ENCODE assay signal across 1 cellular context in genomic region chr14:97366400-97366799, GRCh38.
TF ChIP-seq lines count a peak whose summit lies in the region.

No MANE protein-coding gene starts in this region.

TF ChIP-seq in GM23338, 12 proteins besides CTCF, POLR2A, EP300 and RAD21 (continued from another document):
- TF ChIP-seq ZNF331 (CRISPR knock-in tag; IDR thresholded peaks at IDR 0.05; ENCODE audit: low read depth) (no peak), ZNF114 (CRISPR knock-in tag; IDR thresholded peaks at IDR 0.05) (no peak), EZH2 (IDR thresholded peaks at IDR 0.05; ENCODE audit: low read depth, unreplicated experiment) (no peak), STAT1 (IDR thresholded peaks at IDR 0.05; ENCODE audit: unreplicated experiment) (no peak), CREB1 (CRISPR knock-in tag; IDR thresholded peaks at IDR 0.05; ENCODE audit: low read depth) (no peak)
- TF ChIP-seq, protein P1, sequence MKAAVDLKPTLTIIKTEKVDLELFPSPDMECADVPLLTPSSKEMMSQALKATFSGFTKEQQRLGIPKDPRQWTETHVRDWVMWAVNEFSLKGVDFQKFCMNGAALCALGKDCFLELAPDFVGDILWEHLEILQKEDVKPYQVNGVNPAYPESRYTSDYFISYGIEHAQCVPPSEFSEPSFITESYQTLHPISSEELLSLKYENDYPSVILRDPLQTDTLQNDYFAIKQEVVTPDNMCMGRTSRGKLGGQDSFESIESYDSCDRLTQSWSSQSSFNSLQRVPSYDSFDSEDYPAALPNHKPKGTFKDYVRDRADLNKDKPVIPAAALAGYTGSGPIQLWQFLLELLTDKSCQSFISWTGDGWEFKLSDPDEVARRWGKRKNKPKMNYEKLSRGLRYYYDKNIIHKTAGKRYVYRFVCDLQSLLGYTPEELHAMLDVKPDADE (IDR thresholded peaks at IDR 0.05), result no peak
- TF ChIP-seq, protein P2, sequence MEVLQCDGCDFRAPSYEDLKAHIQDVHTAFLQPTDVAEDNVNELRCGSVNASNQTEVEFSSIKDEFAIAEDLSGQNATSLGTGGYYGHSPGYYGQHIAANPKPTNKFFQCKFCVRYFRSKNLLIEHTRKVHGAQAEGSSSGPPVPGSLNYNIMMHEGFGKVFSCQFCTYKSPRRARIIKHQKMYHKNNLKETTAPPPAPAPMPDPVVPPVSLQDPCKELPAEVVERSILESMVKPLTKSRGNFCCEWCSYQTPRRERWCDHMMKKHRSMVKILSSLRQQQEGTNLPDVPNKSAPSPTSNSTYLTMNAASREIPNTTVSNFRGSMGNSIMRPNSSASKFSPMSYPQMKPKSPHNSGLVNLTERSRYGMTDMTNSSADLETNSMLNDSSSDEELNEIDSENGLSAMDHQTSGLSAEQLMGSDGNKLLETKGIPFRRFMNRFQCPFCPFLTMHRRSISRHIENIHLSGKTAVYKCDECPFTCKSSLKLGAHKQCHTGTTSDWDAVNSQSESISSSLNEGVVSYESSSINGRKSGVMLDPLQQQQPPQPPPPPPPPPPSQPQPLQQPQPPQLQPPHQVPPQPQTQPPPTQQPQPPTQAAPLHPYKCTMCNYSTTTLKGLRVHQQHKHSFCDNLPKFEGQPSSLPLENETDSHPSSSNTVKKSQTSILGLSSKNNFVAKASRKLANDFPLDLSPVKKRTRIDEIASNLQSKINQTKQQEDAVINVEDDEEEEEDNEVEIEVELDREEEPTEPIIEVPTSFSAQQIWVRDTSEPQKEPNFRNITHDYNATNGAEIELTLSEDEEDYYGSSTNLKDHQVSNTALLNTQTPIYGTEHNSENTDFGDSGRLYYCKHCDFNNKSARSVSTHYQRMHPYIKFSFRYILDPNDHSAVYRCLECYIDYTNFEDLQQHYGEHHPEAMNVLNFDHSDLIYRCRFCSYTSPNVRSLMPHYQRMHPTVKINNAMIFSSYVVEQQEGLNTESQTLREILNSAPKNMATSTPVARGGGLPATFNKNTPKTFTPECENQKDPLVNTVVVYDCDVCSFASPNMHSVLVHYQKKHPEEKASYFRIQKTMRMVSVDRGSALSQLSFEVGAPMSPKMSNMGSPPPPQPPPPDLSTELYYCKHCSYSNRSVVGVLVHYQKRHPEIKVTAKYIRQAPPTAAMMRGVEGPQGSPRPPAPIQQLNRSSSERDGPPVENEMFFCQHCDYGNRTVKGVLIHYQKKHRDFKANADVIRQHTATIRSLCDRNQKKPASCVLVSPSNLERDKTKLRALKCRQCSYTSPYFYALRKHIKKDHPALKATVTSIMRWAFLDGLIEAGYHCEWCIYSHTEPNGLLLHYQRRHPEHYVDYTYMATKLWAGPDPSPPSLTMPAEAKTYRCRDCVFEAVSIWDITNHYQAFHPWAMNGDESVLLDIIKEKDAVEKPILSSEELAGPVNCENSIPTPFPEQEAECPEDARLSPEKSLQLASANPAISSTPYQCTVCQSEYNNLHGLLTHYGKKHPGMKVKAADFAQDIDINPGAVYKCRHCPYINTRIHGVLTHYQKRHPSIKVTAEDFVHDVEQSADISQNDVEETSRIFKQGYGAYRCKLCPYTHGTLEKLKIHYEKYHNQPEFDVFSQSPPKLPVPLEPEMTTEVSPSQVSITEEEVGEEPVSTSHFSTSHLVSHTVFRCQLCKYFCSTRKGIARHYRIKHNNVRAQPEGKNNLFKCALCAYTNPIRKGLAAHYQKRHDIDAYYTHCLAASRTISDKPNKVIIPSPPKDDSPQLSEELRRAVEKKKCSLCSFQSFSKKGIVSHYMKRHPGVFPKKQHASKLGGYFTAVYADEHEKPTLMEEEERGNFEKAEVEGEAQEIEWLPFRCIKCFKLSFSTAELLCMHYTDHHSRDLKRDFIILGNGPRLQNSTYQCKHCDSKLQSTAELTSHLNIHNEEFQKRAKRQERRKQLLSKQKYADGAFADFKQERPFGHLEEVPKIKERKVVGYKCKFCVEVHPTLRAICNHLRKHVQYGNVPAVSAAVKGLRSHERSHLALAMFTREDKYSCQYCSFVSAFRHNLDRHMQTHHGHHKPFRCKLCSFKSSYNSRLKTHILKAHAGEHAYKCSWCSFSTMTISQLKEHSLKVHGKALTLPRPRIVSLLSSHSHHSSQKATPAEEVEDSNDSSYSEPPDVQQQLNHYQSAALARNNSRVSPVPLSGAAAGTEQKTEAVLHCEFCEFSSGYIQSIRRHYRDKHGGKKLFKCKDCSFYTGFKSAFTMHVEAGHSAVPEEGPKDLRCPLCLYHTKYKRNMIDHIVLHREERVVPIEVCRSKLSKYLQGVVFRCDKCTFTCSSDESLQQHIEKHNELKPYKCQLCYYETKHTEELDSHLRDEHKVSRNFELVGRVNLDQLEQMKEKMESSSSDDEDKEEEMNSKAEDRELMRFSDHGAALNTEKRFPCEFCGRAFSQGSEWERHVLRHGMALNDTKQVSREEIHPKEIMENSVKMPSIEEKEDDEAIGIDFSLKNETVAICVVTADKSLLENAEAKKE (CRISPR knock-in tag; IDR thresholded peaks at IDR 0.05), result no peak
